ENCODE assay signal across 8 cellular contexts in the genomic region with DNA sequence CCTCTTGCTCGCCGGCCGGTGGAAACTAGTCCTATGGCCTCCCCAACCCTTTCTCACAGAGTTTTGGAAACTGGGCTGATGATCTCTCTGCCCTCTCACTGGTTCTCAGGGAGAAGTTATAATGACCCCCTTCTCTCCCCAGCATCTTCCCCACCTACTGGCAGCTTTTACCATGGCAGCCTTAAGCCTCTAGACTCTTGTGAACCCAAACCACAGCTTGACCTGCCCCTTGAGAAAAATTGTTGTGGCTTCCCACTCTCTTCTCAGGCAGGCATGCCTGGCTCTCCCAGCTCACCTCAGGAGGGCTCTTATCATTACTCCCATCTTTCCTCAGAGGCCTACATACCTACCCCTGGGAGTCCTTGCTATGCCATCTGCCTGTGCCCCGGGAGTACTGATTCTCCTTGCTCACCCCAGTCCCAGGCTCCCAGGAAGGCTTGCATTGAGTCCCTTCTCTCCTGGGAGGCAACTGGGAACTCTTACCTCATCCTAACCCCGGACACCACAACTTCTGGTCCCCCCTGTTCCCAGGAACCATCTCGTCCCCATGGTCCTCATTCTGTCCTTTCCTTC. TPM values are rescaled to one million over a fixed set of nuclear protein-coding genes. Genes with fewer than 3 reads are reported as not detected.
DNase-seq lines count a peak whose midpoint lies in the region; TF ChIP-seq lines count a peak whose summit lies in the region.

No MANE protein-coding gene starts in this region.

- peak; percentile 37 for TF ChIP-seq CTCF in AG10803 (conservative IDR thresholded peaks at IDR 0.05; ENCODE audit: low read length)
- TF ChIP-seq CTCF in GM20000 (IDR thresholded peaks at IDR 0.05; ENCODE audit: extremely low read depth, missing control alignments), result no peak
- peak; percentile 22 for TF ChIP-seq CTCF in glutamatergic neuron (IDR thresholded peaks at IDR 0.05; ENCODE audit: partially characterized antibody, unreplicated experiment)
- TF ChIP-seq CTCF in tibial artery (IDR thresholded peaks at IDR 0.05), result no peak

- intact Hi-C loops in tibial artery (cut with DNase I; ENCODE audit: low total_unique reads), result loop anchor here (2.0 to 10.0 kb wide), 2 partner anchors 37 to 97 kb away; partner anchors contain the start of gene RAD54L

- H3K4me1 Mint-ChIP-seq in T-helper 1 cell treated with Interleukin-12 subunit alpha and Interleukin-12 subunit beta and Interleukin-4 antibody, amounts not matched to agents 30 μg/mL and 1 μg/mL, for 36 hours (ENCODE audit: low read depth), result peaks cover 35% of the 10 kb centered on the region
- peaks cover 14% of the 10 kb centered on the region for H3K4me1 Mint-ChIP-seq in glutamatergic neuron (ENCODE audit: low read depth, unreplicated experiment)

- H3K36me3 Mint-ChIP-seq in T-helper 1 cell treated with Interleukin-12 subunit alpha and Interleukin-12 subunit beta and Interleukin-4 antibody, amounts not matched to agents 30 μg/mL and 1 μg/mL, for 36 hours (ENCODE audit: low read depth), result peaks cover 26% of the 10 kb centered on the region
- H3K36me3 Mint-ChIP-seq in glutamatergic neuron (ENCODE audit: unreplicated experiment), result no peaks in the 10 kb centered on the region

- H3K4me3 Mint-ChIP-seq in T-helper 1 cell treated with Interleukin-12 subunit alpha and Interleukin-12 subunit beta and Interleukin-4 antibody, amounts not matched to agents 30 μg/mL and 1 μg/mL, for 36 hours, result peak overlapping the region; percentile 100
- peak overlapping the region; percentile 100 for H3K4me3 Mint-ChIP-seq in glutamatergic neuron (ENCODE audit: unreplicated experiment)

- H3K4me3 ChIP-seq in AG10803 (ENCODE audit: low read length), result no peak overlapping the region
- H3K4me3 ChIP-seq in tibial artery, result no peak overlapping the region

- H3K9me3 ChIP-seq in tibial artery, result no peaks in the 10 kb centered on the region

- no peaks in the 10 kb centered on the region for H3K27me3 Mint-ChIP-seq in T-helper 1 cell treated with Interleukin-12 subunit alpha and Interleukin-12 subunit beta and Interleukin-4 antibody, amounts not matched to agents 30 μg/mL and 1 μg/mL, for 36 hours (ENCODE audit: low read depth)
- peaks cover 13% of the 10 kb centered on the region for H3K27me3 Mint-ChIP-seq in glutamatergic neuron (ENCODE audit: unreplicated experiment)

- H3K27ac Mint-ChIP-seq in T-helper 1 cell treated with Interleukin-12 subunit alpha and Interleukin-12 subunit beta and Interleukin-4 antibody, amounts not matched to agents 30 μg/mL and 1 μg/mL, for 36 hours, result peak overlapping the region; percentile 100
- peak overlapping the region; percentile 100 for H3K27ac Mint-ChIP-seq in glutamatergic neuron (ENCODE audit: unreplicated experiment)

- no peaks in the 10 kb centered on the region for H3K27me3 ChIP-seq in tibial artery

- peaks cover 0 to 24% (median 20%) of the 10 kb centered on the region in 4 donors for H3K4me1 ChIP-seq in tibial artery

- DNase-seq in AG10803 (ENCODE audit: low read depth) (peak; percentile 39), GM20000 (ENCODE audit: low spot score) (peak; percentile 37), glutamatergic neuron (no peak), tibial artery (no peak), CD1c-positive myeloid dendritic cell (ENCODE audit: extremely low spot score) (no peak), G401 (ENCODE audit: low spot score) (no peak), COLO829 (ENCODE audit: low spot score) (no peak)

- peaks cover 23 to 56% (median 34%) of the 10 kb centered on the region in 3 donors for H3K36me3 ChIP-seq in tibial artery

- in situ Hi-C loops in G401 (cut with HindIII; ENCODE audit: low sequenced_read_pairs), result no loop called here

- H3K27ac ChIP-seq in tibial artery, result peak overlapping the region; percentile 88 to 97

- no peaks in the 10 kb centered on the region for H3K9me3 Mint-ChIP-seq in T-helper 1 cell treated with Interleukin-12 subunit alpha and Interleukin-12 subunit beta and Interleukin-4 antibody, amounts not matched to agents 30 μg/mL and 1 μg/mL, for 36 hours
- peaks cover 9% of the 10 kb centered on the region for H3K9me3 Mint-ChIP-seq in glutamatergic neuron (ENCODE audit: unreplicated experiment)

RNA-seq across cellular contexts. Expression of gene NSUN4, which starts 1.6 kb away (rescaled TPM):
- total RNA-seq in glutamatergic neuron (ENCODE audit: unreplicated experiment), result 20.2 TPM
- total RNA-seq in G401 (2014; rRNA removed; shearing (Covaris generic)), result 14.6 and 20.9 TPM in 2 replicates

RNA-seq across cellular contexts. Expression of gene UQCRH, which starts 38.7 kb away (rescaled TPM):
- total RNA-seq in glutamatergic neuron (ENCODE audit: unreplicated experiment), result 271 TPM
- 782 and 965 TPM in 2 replicates for total RNA-seq in G401 (2014; rRNA removed; shearing (Covaris generic))

RNA-seq across cellular contexts. Expression of gene LRRC41, which starts 38.8 kb away (rescaled TPM):
- total RNA-seq in glutamatergic neuron (ENCODE audit: unreplicated experiment), result 77.9 TPM
- 99.1 and 119 TPM in 2 replicates for total RNA-seq in G401 (2014; rRNA removed; shearing (Covaris generic))

RNA-seq across cellular contexts. Expression of gene FAAH, which starts 51.9 kb away (rescaled TPM):
- total RNA-seq in glutamatergic neuron (ENCODE audit: unreplicated experiment), result 1.7 TPM
- total RNA-seq in G401 (2014; rRNA removed; shearing (Covaris generic)), result 0.43 TPM in 1 of 2 replicates, not detected in the other

Comparison
In these comparisons a context has a peak if more than half of its experiments do, and no peak if none do; other contexts are left out.
1. DNase-seq: peak in AG10803 (single experiment) and GM20000 (single experiment); none in glutamatergic neuron (single experiment), tibial artery (0 of 2), CD1c-positive myeloid dendritic cell (single experiment), G401 (single experiment) and COLO829 (single experiment).
2. CTCF ChIP-seq: peak in AG10803 (single experiment) and glutamatergic neuron (single experiment); none in GM20000 (single experiment) and tibial artery (0 of 2).